1 cellular context compared by ENCODE assay signal in the genomic region with DNA sequence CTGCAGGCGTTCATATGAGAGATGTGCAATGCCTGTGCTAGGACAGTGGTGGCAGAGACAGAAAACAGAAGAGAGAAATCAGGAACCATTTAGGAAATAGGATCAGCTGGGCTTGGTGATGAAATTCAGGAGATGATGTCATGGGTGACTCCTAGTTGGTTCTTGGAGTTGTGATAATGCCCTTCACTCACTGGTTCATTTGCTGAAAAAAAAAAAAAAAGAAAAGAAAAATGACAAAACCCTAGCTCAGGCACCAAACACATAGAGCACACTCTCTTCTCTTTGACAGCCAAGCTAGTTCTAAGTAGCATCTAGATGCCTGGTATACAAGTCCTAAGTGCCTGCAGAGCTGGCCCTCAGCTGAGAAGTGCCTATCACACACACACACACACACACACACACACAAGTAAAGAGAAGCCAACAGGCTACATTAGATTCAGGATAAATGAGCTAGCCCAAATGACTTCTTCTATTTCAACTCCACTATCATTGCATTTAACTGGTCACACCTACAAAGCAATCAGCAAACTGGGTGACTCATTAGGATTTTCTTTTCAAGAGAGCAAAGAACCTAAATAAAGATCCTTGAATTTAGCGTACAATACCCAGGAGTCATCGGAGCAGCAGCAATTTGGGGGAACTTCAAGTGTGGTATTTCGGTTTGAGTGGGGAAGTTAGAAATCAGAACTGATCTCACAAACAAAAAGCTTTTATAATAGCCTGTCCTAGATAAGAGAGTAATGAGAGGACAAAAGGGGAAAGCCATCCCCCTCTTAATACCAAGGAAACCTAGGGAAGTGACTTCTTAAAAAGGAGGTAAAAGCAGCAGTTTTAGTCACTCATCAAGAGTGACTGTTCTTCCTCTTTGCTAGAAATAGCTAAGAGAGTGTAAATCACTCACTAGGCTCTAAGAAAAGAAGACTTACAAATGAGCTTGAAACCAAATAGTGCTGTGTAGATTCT.
TF ChIP-seq lines count a peak whose summit lies in the region.

No MANE protein-coding gene starts in this region.

TF ChIP-seq in HEK293, 187 proteins besides CTCF, POLR2A, EP300 and RAD21 (continued from another document and continues in another):
- TF ChIP-seq, protein P1, sequence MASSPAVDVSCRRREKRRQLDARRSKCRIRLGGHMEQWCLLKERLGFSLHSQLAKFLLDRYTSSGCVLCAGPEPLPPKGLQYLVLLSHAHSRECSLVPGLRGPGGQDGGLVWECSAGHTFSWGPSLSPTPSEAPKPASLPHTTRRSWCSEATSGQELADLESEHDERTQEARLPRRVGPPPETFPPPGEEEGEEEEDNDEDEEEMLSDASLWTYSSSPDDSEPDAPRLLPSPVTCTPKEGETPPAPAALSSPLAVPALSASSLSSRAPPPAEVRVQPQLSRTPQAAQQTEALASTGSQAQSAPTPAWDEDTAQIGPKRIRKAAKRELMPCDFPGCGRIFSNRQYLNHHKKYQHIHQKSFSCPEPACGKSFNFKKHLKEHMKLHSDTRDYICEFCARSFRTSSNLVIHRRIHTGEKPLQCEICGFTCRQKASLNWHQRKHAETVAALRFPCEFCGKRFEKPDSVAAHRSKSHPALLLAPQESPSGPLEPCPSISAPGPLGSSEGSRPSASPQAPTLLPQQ (tag by site-specific recombination; IDR thresholded peaks at IDR 0.05), result peak; percentile 44; the same call in 1 of the 2 replicates
- TF ChIP-seq, protein P2, sequence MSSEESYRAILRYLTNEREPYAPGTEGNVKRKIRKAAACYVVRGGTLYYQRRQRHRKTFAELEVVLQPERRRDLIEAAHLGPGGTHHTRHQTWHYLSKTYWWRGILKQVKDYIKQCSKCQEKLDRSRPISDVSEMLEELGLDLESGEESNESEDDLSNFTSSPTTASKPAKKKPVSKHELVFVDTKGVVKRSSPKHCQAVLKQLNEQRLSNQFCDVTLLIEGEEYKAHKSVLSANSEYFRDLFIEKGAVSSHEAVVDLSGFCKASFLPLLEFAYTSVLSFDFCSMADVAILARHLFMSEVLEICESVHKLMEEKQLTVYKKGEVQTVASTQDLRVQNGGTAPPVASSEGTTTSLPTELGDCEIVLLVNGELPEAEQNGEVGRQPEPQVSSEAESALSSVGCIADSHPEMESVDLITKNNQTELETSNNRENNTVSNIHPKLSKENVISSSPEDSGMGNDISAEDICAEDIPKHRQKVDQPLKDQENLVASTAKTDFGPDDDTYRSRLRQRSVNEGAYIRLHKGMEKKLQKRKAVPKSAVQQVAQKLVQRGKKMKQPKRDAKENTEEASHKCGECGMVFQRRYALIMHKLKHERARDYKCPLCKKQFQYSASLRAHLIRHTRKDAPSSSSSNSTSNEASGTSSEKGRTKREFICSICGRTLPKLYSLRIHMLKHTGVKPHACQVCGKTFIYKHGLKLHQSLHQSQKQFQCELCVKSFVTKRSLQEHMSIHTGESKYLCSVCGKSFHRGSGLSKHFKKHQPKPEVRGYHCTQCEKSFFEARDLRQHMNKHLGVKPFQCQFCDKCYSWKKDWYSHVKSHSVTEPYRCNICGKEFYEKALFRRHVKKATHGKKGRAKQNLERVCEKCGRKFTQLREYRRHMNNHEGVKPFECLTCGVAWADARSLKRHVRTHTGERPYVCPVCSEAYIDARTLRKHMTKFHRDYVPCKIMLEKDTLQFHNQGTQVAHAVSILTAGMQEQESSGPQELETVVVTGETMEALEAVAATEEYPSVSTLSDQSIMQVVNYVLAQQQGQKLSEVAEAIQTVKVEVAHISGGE (tag by site-specific recombination; conservative IDR thresholded peaks at IDR 0.05; ENCODE audit: low read depth), result no peak
- TF ChIP-seq ZNF350 (tag by site-specific recombination; IDR thresholded peaks at IDR 0.05), result no peak
- TF ChIP-seq, protein P3, sequence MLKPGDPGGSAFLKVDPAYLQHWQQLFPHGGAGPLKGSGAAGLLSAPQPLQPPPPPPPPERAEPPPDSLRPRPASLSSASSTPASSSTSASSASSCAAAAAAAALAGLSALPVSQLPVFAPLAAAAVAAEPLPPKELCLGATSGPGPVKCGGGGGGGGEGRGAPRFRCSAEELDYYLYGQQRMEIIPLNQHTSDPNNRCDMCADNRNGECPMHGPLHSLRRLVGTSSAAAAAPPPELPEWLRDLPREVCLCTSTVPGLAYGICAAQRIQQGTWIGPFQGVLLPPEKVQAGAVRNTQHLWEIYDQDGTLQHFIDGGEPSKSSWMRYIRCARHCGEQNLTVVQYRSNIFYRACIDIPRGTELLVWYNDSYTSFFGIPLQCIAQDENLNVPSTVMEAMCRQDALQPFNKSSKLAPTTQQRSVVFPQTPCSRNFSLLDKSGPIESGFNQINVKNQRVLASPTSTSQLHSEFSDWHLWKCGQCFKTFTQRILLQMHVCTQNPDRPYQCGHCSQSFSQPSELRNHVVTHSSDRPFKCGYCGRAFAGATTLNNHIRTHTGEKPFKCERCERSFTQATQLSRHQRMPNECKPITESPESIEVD (tag by site-specific recombination; IDR thresholded peaks at IDR 0.05), result 0 out of 2 replicates have a peak, but pooled peaks have one; percentile 24
- 0 out of 2 replicates have a peak, but pooled peaks have one; percentile 19 for TF ChIP-seq ZXDB (tag by site-specific recombination; IDR thresholded peaks at IDR 0.05)
- no peak for TF ChIP-seq ZNF747 (tag by site-specific recombination; IDR thresholded peaks at IDR 0.05)
- TF ChIP-seq ZBTB21 (tag by site-specific recombination; IDR thresholded peaks at IDR 0.05), result peak; percentile 96
- TF ChIP-seq ZNF174 (tag by site-specific recombination; IDR thresholded peaks at IDR 0.05), result no peak
- TF ChIP-seq, protein P4, sequence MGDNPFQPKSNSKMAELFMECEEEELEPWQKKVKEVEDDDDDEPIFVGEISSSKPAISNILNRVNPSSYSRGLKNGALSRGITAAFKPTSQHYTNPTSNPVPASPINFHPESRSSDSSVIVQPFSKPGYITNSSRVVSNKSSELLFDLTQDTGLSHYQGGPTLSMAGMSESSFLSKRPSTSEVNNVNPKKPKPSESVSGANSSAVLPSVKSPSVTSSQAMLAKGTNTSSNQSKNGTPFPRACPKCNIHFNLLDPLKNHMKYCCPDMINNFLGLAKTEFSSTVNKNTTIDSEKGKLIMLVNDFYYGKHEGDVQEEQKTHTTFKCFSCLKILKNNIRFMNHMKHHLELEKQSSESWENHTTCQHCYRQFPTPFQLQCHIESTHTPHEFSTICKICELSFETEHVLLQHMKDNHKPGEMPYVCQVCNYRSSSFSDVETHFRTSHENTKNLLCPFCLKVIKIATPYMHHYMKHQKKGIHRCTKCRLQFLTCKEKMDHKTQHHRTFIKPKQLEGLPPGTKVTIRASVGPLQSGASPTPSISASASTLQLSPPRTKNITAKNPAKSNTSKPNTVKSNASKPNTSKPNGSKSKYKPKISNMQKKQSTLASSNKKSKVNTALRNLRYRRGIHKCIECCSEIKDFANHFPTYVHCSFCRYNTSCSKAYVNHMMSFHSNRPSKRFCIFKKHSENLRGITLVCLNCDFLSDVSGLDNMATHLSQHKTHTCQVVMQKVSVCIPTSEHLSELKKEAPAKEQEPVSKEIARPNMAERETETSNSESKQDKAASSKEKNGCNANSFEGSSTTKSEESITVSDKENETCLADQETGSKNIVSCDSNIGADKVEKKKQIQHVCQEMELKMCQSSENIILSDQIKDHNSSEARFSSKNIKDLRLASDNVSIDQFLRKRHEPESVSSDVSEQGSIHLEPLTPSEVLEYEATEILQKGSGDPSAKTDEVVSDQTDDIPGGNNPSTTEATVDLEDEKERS (tag by site-specific recombination; IDR thresholded peaks at IDR 0.05), result peak; percentile 44; the same call in 1 of the 2 replicates
- TF ChIP-seq ZNF16 (tag by site-specific recombination; IDR thresholded peaks at IDR 0.05; ENCODE audit: low read depth), result no peak
- TF ChIP-seq, protein P5, sequence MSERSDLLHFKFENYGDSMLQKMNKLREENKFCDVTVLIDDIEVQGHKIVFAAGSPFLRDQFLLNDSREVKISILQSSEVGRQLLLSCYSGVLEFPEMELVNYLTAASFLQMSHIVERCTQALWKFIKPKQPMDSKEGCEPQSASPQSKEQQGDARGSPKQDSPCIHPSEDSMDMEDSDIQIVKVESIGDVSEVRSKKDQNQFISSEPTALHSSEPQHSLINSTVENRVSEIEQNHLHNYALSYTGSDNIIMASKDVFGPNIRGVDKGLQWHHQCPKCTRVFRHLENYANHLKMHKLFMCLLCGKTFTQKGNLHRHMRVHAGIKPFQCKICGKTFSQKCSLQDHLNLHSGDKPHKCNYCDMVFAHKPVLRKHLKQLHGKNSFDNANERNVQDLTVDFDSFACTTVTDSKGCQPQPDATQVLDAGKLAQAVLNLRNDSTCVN (tag by site-specific recombination; optimal IDR thresholded peaks at IDR 0.05), result no peak
- no peak for TF ChIP-seq ZNF214 (tag by site-specific recombination; IDR thresholded peaks at IDR 0.05; ENCODE audit: borderline replicate concordance)
- TF ChIP-seq, protein P6, sequence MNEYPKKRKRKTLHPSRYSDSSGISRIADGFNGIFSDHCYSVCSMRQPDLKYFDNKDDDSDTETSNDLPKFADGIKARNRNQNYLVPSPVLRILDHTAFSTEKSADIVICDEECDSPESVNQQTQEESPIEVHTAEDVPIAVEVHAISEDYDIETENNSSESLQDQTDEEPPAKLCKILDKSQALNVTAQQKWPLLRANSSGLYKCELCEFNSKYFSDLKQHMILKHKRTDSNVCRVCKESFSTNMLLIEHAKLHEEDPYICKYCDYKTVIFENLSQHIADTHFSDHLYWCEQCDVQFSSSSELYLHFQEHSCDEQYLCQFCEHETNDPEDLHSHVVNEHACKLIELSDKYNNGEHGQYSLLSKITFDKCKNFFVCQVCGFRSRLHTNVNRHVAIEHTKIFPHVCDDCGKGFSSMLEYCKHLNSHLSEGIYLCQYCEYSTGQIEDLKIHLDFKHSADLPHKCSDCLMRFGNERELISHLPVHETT (tag by site-specific recombination; IDR thresholded peaks at IDR 0.05), result peak; percentile 43; the same call in 1 of the 2 replicates
- TF ChIP-seq, protein P7, sequence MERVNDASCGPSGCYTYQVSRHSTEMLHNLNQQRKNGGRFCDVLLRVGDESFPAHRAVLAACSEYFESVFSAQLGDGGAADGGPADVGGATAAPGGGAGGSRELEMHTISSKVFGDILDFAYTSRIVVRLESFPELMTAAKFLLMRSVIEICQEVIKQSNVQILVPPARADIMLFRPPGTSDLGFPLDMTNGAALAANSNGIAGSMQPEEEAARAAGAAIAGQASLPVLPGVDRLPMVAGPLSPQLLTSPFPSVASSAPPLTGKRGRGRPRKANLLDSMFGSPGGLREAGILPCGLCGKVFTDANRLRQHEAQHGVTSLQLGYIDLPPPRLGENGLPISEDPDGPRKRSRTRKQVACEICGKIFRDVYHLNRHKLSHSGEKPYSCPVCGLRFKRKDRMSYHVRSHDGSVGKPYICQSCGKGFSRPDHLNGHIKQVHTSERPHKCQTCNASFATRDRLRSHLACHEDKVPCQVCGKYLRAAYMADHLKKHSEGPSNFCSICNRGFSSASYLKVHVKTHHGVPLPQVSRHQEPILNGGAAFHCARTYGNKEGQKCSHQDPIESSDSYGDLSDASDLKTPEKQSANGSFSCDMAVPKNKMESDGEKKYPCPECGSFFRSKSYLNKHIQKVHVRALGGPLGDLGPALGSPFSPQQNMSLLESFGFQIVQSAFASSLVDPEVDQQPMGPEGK (tag by site-specific recombination; IDR thresholded peaks at IDR 0.05), result 0 out of 2 replicates have a peak, but pooled peaks have one; percentile 35
- TF ChIP-seq SCRT1 (tag by site-specific recombination; IDR thresholded peaks at IDR 0.05; ENCODE audit: borderline replicate concordance), result peak; percentile 59; the same call in 1 of the 2 replicates
- TF ChIP-seq, protein P8, sequence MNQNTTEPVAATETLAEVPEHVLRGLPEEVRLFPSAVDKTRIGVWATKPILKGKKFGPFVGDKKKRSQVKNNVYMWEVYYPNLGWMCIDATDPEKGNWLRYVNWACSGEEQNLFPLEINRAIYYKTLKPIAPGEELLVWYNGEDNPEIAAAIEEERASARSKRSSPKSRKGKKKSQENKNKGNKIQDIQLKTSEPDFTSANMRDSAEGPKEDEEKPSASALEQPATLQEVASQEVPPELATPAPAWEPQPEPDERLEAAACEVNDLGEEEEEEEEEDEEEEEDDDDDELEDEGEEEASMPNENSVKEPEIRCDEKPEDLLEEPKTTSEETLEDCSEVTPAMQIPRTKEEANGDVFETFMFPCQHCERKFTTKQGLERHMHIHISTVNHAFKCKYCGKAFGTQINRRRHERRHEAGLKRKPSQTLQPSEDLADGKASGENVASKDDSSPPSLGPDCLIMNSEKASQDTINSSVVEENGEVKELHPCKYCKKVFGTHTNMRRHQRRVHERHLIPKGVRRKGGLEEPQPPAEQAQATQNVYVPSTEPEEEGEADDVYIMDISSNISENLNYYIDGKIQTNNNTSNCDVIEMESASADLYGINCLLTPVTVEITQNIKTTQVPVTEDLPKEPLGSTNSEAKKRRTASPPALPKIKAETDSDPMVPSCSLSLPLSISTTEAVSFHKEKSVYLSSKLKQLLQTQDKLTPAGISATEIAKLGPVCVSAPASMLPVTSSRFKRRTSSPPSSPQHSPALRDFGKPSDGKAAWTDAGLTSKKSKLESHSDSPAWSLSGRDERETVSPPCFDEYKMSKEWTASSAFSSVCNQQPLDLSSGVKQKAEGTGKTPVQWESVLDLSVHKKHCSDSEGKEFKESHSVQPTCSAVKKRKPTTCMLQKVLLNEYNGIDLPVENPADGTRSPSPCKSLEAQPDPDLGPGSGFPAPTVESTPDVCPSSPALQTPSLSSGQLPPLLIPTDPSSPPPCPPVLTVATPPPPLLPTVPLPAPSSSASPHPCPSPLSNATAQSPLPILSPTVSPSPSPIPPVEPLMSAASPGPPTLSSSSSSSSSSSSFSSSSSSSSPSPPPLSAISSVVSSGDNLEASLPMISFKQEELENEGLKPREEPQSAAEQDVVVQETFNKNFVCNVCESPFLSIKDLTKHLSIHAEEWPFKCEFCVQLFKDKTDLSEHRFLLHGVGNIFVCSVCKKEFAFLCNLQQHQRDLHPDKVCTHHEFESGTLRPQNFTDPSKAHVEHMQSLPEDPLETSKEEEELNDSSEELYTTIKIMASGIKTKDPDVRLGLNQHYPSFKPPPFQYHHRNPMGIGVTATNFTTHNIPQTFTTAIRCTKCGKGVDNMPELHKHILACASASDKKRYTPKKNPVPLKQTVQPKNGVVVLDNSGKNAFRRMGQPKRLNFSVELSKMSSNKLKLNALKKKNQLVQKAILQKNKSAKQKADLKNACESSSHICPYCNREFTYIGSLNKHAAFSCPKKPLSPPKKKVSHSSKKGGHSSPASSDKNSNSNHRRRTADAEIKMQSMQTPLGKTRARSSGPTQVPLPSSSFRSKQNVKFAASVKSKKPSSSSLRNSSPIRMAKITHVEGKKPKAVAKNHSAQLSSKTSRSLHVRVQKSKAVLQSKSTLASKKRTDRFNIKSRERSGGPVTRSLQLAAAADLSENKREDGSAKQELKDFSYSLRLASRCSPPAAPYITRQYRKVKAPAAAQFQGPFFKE (tag by site-specific recombination; IDR thresholded peaks at IDR 0.05; ENCODE audit: borderline replicate concordance), result no peak
- no peak for TF ChIP-seq ZNF600 (tag by site-specific recombination; IDR thresholded peaks at IDR 0.05)
- peak; percentile 59; the same call in 1 of the 2 replicates for TF ChIP-seq ZNF394 (tag by site-specific recombination; IDR thresholded peaks at IDR 0.05; ENCODE audit: borderline replicate concordance)
- TF ChIP-seq, protein P9, sequence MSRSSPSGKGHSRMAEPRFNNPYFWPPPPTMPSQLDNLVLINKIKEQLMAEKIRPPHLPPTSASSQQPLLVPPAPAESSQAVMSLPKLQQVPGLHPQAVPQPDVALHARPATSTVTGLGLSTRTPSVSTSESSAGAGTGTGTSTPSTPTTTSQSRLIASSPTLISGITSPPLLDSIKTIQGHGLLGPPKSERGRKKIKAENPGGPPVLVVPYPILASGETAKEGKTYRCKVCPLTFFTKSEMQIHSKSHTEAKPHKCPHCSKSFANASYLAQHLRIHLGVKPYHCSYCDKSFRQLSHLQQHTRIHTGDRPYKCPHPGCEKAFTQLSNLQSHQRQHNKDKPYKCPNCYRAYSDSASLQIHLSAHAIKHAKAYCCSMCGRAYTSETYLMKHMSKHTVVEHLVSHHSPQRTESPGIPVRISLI (tag by site-specific recombination; IDR thresholded peaks at IDR 0.05), result peak; percentile 71; the same call in 1 of the 2 replicates
- peak; percentile 98 for TF ChIP-seq ZNF629 (tag by site-specific recombination; IDR thresholded peaks at IDR 0.05)
- peak; percentile 28; the same call in 1 of the 2 replicates for TF ChIP-seq ZBTB17 (tag by site-specific recombination; IDR thresholded peaks at IDR 0.05)
- peak; percentile 76 for TF ChIP-seq SCRT2 (tag by site-specific recombination; IDR thresholded peaks at IDR 0.05)
